In genomic region chr4:102827674-102828496, GRCh38 we compare ENCODE assay signal across 8 cellular contexts. TPM values are rescaled to one million over a fixed set of nuclear protein-coding genes. Genes with fewer than 3 reads are reported as not detected.
A peak's percentile ranks its signal among the peaks of the same experiment; 100 is the strongest.
DNase-seq lines count a peak whose midpoint lies in the region; ATAC-seq, FAIRE-seq and TF ChIP-seq lines count a peak whose summit lies in the region.

No MANE protein-coding gene starts in this region.

- H3K4me1 ChIP-seq in iPS-20b (ENCODE audit: insufficient read depth, low read length), result peaks cover 41% of the 10 kb centered on the region; the same call in 1 of the 2 replicates
- H3K4me1 ChIP-seq in skeletal muscle tissue (ENCODE audit: control insufficient read depth in 3 of 3, insufficient read depth in 3 of 3, low read length in 3 of 3), result peaks cover 24 to 29% (median 24%) of the 10 kb centered on the region in 3 donors

- H3K36me3 ChIP-seq in bronchial epithelial cell (ENCODE audit: control insufficient read depth, insufficient read depth, low read length) (no peaks in the 10 kb centered on the region), iPS-20b (ENCODE audit: insufficient read depth, low read depth, low read length) (peaks cover 23% of the 10 kb centered on the region), skeletal muscle tissue (ENCODE audit: control insufficient read depth in 3 of 3, insufficient read depth in 3 of 3, low read length in 3 of 3) (peaks cover 0 to 7% (median 0%) of the 10 kb centered on the region in 3 donors)

- H3K9me3 ChIP-seq in iPS-20b (ENCODE audit: insufficient read depth, low read depth, low read length) (no peaks in the 10 kb centered on the region), skeletal muscle tissue (ENCODE audit: control insufficient read depth in 3 of 3, low read length in 3 of 3) (no peaks in the 10 kb centered on the region)

- H3K9ac ChIP-seq in iPS-20b (ENCODE audit: low read depth, low read length) (peak overlapping the region; percentile 99), skeletal muscle tissue (ENCODE audit: low read depth in 1 of 3, low read length in 3 of 3) (peak overlapping the region; percentile 100)

- DNase-seq in AG08395 (ENCODE audit: low spot score), result peak; percentile 93
- DNase-seq in NCI-H2196 (lab: John Stamatoyannopoulos, UW; ENCODE audit: unreplicated experiment), result peak; percentile 98
- peak; percentile 100 for DNase-seq in bronchial epithelial cell (ENCODE audit: low read depth)

- peak; percentile 88 for ATAC-seq in GM18907 (IDR thresholded peaks at IDR 0.05; ENCODE audit: unreplicated experiment)
- peak; percentile 81 for ATAC-seq in HG03135 (IDR thresholded peaks at IDR 0.05; ENCODE audit: unreplicated experiment)

- no peak for FAIRE-seq in bronchial epithelial cell (lab: Jason Lieb, UNC)

- H3K27ac ChIP-seq in VCaP (peak overlapping the region; percentile 100), iPS-20b (ENCODE audit: low read length) (peak overlapping the region; percentile 98), skeletal muscle tissue (ENCODE audit: low read depth, low read length) (peak overlapping the region; percentile 100)

- H3K4me3 ChIP-seq in bronchial epithelial cell (ENCODE audit: low read depth, low read length), result peak overlapping the region; percentile 90
- H3K4me3 ChIP-seq in iPS-20b (ENCODE audit: low read length), result peak overlapping the region; percentile 86
- H3K4me3 ChIP-seq in skeletal muscle tissue (ENCODE audit: low read length in 3 of 3), result peak overlapping the region; percentile 77 to 91 (median 85)

- H3K27me3 ChIP-seq in bronchial epithelial cell (ENCODE audit: control insufficient read depth, insufficient read depth, low read length) (no peaks in the 10 kb centered on the region), iPS-20b (ENCODE audit: insufficient read depth, low read length) (no peaks in the 10 kb centered on the region), skeletal muscle tissue (ENCODE audit: control insufficient read depth in 3 of 3, insufficient read depth in 3 of 3, low read length in 3 of 3) (no peaks in the 10 kb centered on the region)

- no peak for TF ChIP-seq CTCF in VCaP (conservative IDR thresholded peaks at IDR 0.05)
- TF ChIP-seq CTCF in bronchial epithelial cell (IDR thresholded peaks at IDR 0.05; ENCODE audit: insufficient read depth, low read length, severe bottlenecking), result peak; percentile 1

RNA-seq across cellular contexts. Expression of gene UBE2D3, which starts 0.5 kb away (rescaled TPM):
- 204 and 244 TPM in 2 replicates for total RNA-seq in bronchial epithelial cell
- total RNA-seq in skeletal muscle tissue, result 246 TPM

RNA-seq across cellular contexts. Expression of gene CISD2, which starts 40.9 kb away (rescaled TPM):
- total RNA-seq in bronchial epithelial cell (24.0 and 54.9 TPM in 2 replicates), skeletal muscle tissue (21.9 TPM)

Comparison
In these comparisons a context has a peak if more than half of its experiments do, and no peak if none do; other contexts are left out.
1. Peak in every context shown above with its lines: DNase-seq, ATAC-seq, H3K4me3 ChIP-seq and H3K27ac ChIP-seq.